23 cellular contexts compared by ENCODE assay signal in genomic region chr3:127467386-127467785, GRCh38.
DNase-seq lines count a peak whose midpoint lies in the region; ATAC-seq and TF ChIP-seq lines count a peak whose summit lies in the region.
"Had no signal": no experiment of that assay in that cellular context is flagged by ENCODE, and none has a peak within 500 bp of the region (broad histone marks: within the 10 kb centered on the region; RNA-seq: fewer than 3 reads in every experiment).

No MANE protein-coding gene starts in this region.

- H3K27me3 ChIP-seq in BLaER1: no peaks in the 10 kb centered on the region

- POLR2A ChIA-PET in HEK293 (lab: Yijun Ruan, JAX): no interaction called here

- H3K36me3 ChIP-seq in BLaER1 (no peaks in the 10 kb centered on the region), HEK293 (ENCODE audit: control insufficient read depth in 2 of 2, insufficient read depth in 1 of 2, low read length in 2 of 2) (no peaks in the 10 kb centered on the region)

- CTCF ChIA-PET in HEK293 (lab: Yijun Ruan, JAX): no interaction called here

- H3K27ac ChIP-seq in BLaER1 (no peak overlapping the region), HEK293 (ENCODE audit: extremely low read depth, low read depth, low read length) (no peak overlapping the region)
- H3K27ac ChIP-seq: GM23248 had no signal

- H3K36me3 Mint-ChIP-seq in activated T-helper 17 cell treated with anti-CD3 and anti-CD28 coated beads, Interleukin-2, amount 50 U/mL, for 72 hours (ENCODE audit: low read depth): no peaks in the 10 kb centered on the region
- no peaks in the 10 kb centered on the region for H3K36me3 Mint-ChIP-seq in neural crest cell (ENCODE audit: low read depth)
- H3K36me3 Mint-ChIP-seq: activated naive CD8-positive, alpha-beta T cell treated with anti-CD3 and anti-CD28 coated beads, Interleukin-2, amount 10 ng/mL, durations not matched to agents 7 days and 5 days; CD4-positive, alpha-beta memory T cell; stimulated activated effector memory CD8-positive, alpha-beta T cell treated with anti-CD3 and anti-CD28 coated beads, Interleukin-12 subunit alpha, Interleukin-12 subunit beta, amount 100 ng/mL, for 72 hours had no signal

- H3K4me2 ChIP-seq in BLaER1: peak overlapping the region; percentile 45

- H3K4me3 ChIP-seq in BLaER1: no peak overlapping the region
- no peak overlapping the region for H3K4me3 ChIP-seq in HEK293 (ENCODE audit: low read depth, low read length)
- H3K4me3 ChIP-seq: GM23248, lung had no signal

- peaks cover 18% of the 10 kb centered on the region for H3K27me3 Mint-ChIP-seq in activated T-helper 17 cell treated with anti-CD3 and anti-CD28 coated beads, Interleukin-2, amount 50 U/mL, for 72 hours
- H3K27me3 Mint-ChIP-seq in neural crest cell (ENCODE audit: low read depth): no peaks in the 10 kb centered on the region

- H3K9me3 Mint-ChIP-seq in activated T-helper 17 cell treated with anti-CD3 and anti-CD28 coated beads, Interleukin-2, amount 50 U/mL, for 72 hours: no peaks in the 10 kb centered on the region
- H3K9me3 Mint-ChIP-seq in neural crest cell: peaks cover 6% of the 10 kb centered on the region
- H3K9me3 Mint-ChIP-seq: activated CD4-positive, alpha-beta memory T cell treated with anti-CD3 and anti-CD28 coated beads, Interleukin-2, amount 10 ng/mL, durations not matched to agents 7 days and 5 days; dendritic cell treated with granulocyte-macrophage colony-stimulating factor and Interleukin-4, amounts not matched to agents 40 ng/mL and 50 ng/mL, for 4 days; stimulated activated effector memory CD8-positive, alpha-beta T cell treated with anti-CD3 and anti-CD28 coated beads, Interleukin-12 subunit alpha, Interleukin-12 subunit beta, amount 100 ng/mL, for 72 hours had no signal

- H3K4me1 ChIP-seq in BLaER1: peaks cover 11% of the 10 kb centered on the region
- no peaks in the 10 kb centered on the region for H3K4me1 ChIP-seq in HEK293 (ENCODE audit: control insufficient read depth, insufficient read depth, low read length)

- no peak overlapping the region for H3K9ac ChIP-seq in BLaER1
- H3K9ac ChIP-seq: GM23248 had no signal

- H3K27ac Mint-ChIP-seq in activated T-helper 17 cell treated with anti-CD3 and anti-CD28 coated beads, Interleukin-2, amount 50 U/mL, for 72 hours: no peak overlapping the region
- peak overlapping the region; percentile 78 for H3K27ac Mint-ChIP-seq in neural crest cell (ENCODE audit: unreplicated experiment)
- H3K27ac Mint-ChIP-seq: activated CD4-positive, alpha-beta memory T cell treated with anti-CD3 and anti-CD28 coated beads, Interleukin-2, amount 10 ng/mL, durations not matched to agents 7 days and 5 days; activated naive CD8-positive, alpha-beta T cell treated with anti-CD3 and anti-CD28 coated beads, Interleukin-2, amount 10 ng/mL, durations not matched to agents 7 days and 5 days; CD4-positive, alpha-beta memory T cell; dendritic cell treated with granulocyte-macrophage colony-stimulating factor and Interleukin-4, amounts not matched to agents 40 ng/mL and 50 ng/mL, for 4 days; stimulated activated effector memory CD8-positive, alpha-beta T cell treated with anti-CD3 and anti-CD28 coated beads, Interleukin-12 subunit alpha, Interleukin-12 subunit beta, amount 100 ng/mL, for 72 hours had no signal

- H3K4me1 Mint-ChIP-seq in activated T-helper 17 cell treated with anti-CD3 and anti-CD28 coated beads, Interleukin-2, amount 50 U/mL, for 72 hours: no peaks in the 10 kb centered on the region
- no peaks in the 10 kb centered on the region for H3K4me1 Mint-ChIP-seq in neural crest cell
- H3K4me1 Mint-ChIP-seq: activated CD4-positive, alpha-beta memory T cell treated with anti-CD3 and anti-CD28 coated beads, Interleukin-2, amount 10 ng/mL, durations not matched to agents 7 days and 5 days; CD4-positive, alpha-beta memory T cell; stimulated activated effector memory CD8-positive, alpha-beta T cell treated with anti-CD3 and anti-CD28 coated beads, Interleukin-12 subunit alpha, Interleukin-12 subunit beta, amount 100 ng/mL, for 72 hours had no signal

- no peak overlapping the region for H3K4me3 Mint-ChIP-seq in activated T-helper 17 cell treated with anti-CD3 and anti-CD28 coated beads, Interleukin-2, amount 50 U/mL, for 72 hours
- no peak overlapping the region for H3K4me3 Mint-ChIP-seq in neural crest cell
- H3K4me3 Mint-ChIP-seq: activated CD4-positive, alpha-beta memory T cell treated with anti-CD3 and anti-CD28 coated beads, Interleukin-2, amount 10 ng/mL, durations not matched to agents 7 days and 5 days; activated naive CD8-positive, alpha-beta T cell treated with anti-CD3 and anti-CD28 coated beads, Interleukin-2, amount 10 ng/mL, durations not matched to agents 7 days and 5 days; dendritic cell treated with granulocyte-macrophage colony-stimulating factor and Interleukin-4, amounts not matched to agents 40 ng/mL and 50 ng/mL, for 4 days; stimulated activated effector memory CD8-positive, alpha-beta T cell treated with anti-CD3 and anti-CD28 coated beads, Interleukin-12 subunit alpha, Interleukin-12 subunit beta, amount 100 ng/mL, for 72 hours had no signal

- no peak for TF ChIP-seq CTCF in HEK293 (tag by site-specific recombination; IDR thresholded peaks at IDR 0.05)
- TF ChIP-seq CTCF in neural crest cell (conservative IDR thresholded peaks at IDR 0.05): no peak

- 0 out of 2 replicates have a peak, but pooled peaks cover 1% of the 10 kb centered on the region for H4K20me1 ChIP-seq in BLaER1

- DNase-seq in neural crest cell (ENCODE audit: low read depth, low spot score) (no peak), NCI-H2081 (lab: John Stamatoyannopoulos, UW) (no peak)
- DNase-seq: activated CD4-positive, alpha-beta memory T cell treated with anti-CD3 and anti-CD28 coated beads, Interleukin-2, amount 10 ng/mL, durations not matched to agents 7 days and 5 days; activated effector memory CD4-positive, alpha-beta T cell treated with anti-CD3 and anti-CD28 coated beads, Interleukin-2, amount 50 U/mL, for 16 hours; activated naive CD8-positive, alpha-beta T cell treated with anti-CD3 and anti-CD28 coated beads, Interleukin-2, amount 10 ng/mL, durations not matched to agents 7 days and 5 days; activated T-cell treated with anti-CD3 and anti-CD28 coated beads for 4 hours; CD4-positive, alpha-beta memory T cell; GM23248; kidney glomerular epithelial cell; NCI-H1105; NCI-H2029; NCI-H226; Right ventricle myocardium superior; small intestine; T1000 had no signal

- ATAC-seq in activated T-helper 17 cell treated with anti-CD3 and anti-CD28 coated beads, Interleukin-2, amount 50 U/mL, for 72 hours (replicated peaks): peak; percentile 29
- no peak for ATAC-seq in GM18870 (IDR thresholded peaks at IDR 0.05; ENCODE audit: unreplicated experiment)
- ATAC-seq in HG02678 (IDR thresholded peaks at IDR 0.05; ENCODE audit: unreplicated experiment): no peak
- ATAC-seq: stimulated activated effector memory CD8-positive, alpha-beta T cell treated with anti-CD3 and anti-CD28 coated beads, Interleukin-12 subunit alpha, Interleukin-12 subunit beta, amount 100 ng/mL, for 72 hours had no signal

- no peaks in the 10 kb centered on the region for H3K9me3 ChIP-seq in BLaER1
- no peaks in the 10 kb centered on the region for H3K9me3 ChIP-seq in HEK293 (ENCODE audit: control insufficient read depth, insufficient read depth, low read depth, low read length)

TF ChIP-seq in HEK293, 187 proteins besides CTCF, POLR2A, EP300 and RAD21:
- TF ChIP-seq ZNF660 (tag by site-specific recombination; IDR thresholded peaks at IDR 0.05) (no peak), ZNF518A (tag by site-specific recombination; conservative IDR thresholded peaks at IDR 0.05; ENCODE audit: low read depth) (no peak), BCL11B (tag by site-specific recombination; IDR thresholded peaks at IDR 0.05; ENCODE audit: low read depth) (no peak), ZNF585B (tag by site-specific recombination; IDR thresholded peaks at IDR 0.05) (no peak), ZFHX2 (tag by site-specific recombination; conservative IDR thresholded peaks at IDR 0.05) (peak; percentile 56)
